In genomic region chr1:155206891-155207577, GRCh38 we compare ENCODE assay signal across 8 cellular contexts. TPM values are rescaled to one million over a fixed set of nuclear protein-coding genes. Genes with fewer than 3 reads are reported as not detected.
A peak's percentile ranks its signal among the peaks of the same experiment; 100 is the strongest.
DNase-seq lines count a peak whose midpoint lies in the region; ATAC-seq, FAIRE-seq and TF ChIP-seq lines count a peak whose summit lies in the region.

No MANE protein-coding gene starts in this region.

- H3K4me3 ChIP-seq in AG04450 (ENCODE audit: low read depth, low read length) (peak overlapping the region; percentile 96), cardiac fibroblast (replicated peaks in 1 of 2; ENCODE audit: low read depth in 2 of 2, low read length in 2 of 2) (peak overlapping the region; percentile 78 to 100)

- TF ChIP-seq CTCF in AG04450 (IDR thresholded peaks at IDR 0.05; ENCODE audit: low read depth, low read length), result peak; percentile 93
- TF ChIP-seq CTCF in WTC11 (IDR thresholded peaks at IDR 0.05), result peak; percentile 49; the same call in 1 of the 2 replicates
- TF ChIP-seq CTCF in cardiac fibroblast (IDR thresholded peaks at IDR 0.05; ENCODE audit: low read depth, low read length), result peak; percentile 88

- no peaks in the 10 kb centered on the region for H3K9me3 ChIP-seq in AG04450 (ENCODE audit: control insufficient read depth, insufficient read depth, low read length)

- POLR2A ChIA-PET in AG04450 (lab: Yijun Ruan, JAX), result interaction anchor here (1.0 to 2.7 kb wide), 6 partner anchors 12 to 37 kb away, joined by 4 to 11 read pairs (median 8); partner anchors contain the start of gene KRTCAP2
- POLR2A ChIA-PET in WTC11 (lab: Charles Lee), result interaction anchor here (1.0 to 3.7 kb wide), 7 partner anchors 10 to 117 kb away, joined by 3 to 35 read pairs (median 4); partner anchors contain the start of gene KRTCAP2

- peaks cover 21% of the 10 kb centered on the region for H3K36me3 Mint-ChIP-seq in WTC11

- CTCF ChIA-PET in AG04450 (lab: Charles Lee) (interaction anchor here (0.5 to 5.4 kb wide), 20 partner anchors 9 to 295 kb away, joined by 3 to 55 read pairs (median 4); partner anchors contain the start of genes CLK2 and TRIM46), WTC11 (lab: Charles Lee) (interaction anchor here (0.5 to 4.8 kb wide), 23 partner anchors 9 to 522 kb away, joined by 3 to 51 read pairs (median 6); partner anchors contain the start of genes ADAM15, KRTCAP2, RUSC1 and TRIM46)

- H3K27ac Mint-ChIP-seq in WTC11, result peak overlapping the region; percentile 14; the same call in 1 of the 2 replicates

- DNase-seq in AG04450 (ENCODE audit: low read depth, low spot score), result peak; percentile 55
- peak; percentile 65 for DNase-seq in H54 (ENCODE audit: insufficient read length, low spot score)
- peak; percentile 71 for DNase-seq in NCI-H226
- DNase-seq in WTC11 (ENCODE audit: low spot score), result peak; percentile 92
- DNase-seq in cardiac fibroblast (ENCODE audit: low read depth in 2 of 2), result peak; percentile 84 to 87
- peak; percentile 91 for DNase-seq in islet precursor cell
- DNase-seq in stimulated activated CD4-positive, alpha-beta T cell treated with anti-CD3 and anti-CD28 coated beads, Interleukin-12 subunit alpha, Interleukin-12 subunit beta, amount 100 ng/mL, for 48 hours (ENCODE audit: low read depth in 2 of 3, low spot score in 1 of 3), result peak; percentile 81 to 93 (median 86)

- no peak for FAIRE-seq in H54 (lab: Jason Lieb, UNC)

- peak; percentile 31 for ATAC-seq in WTC11
- no peak for ATAC-seq in HG03175 (IDR thresholded peaks at IDR 0.05; ENCODE audit: unreplicated experiment)

- TF ChIP-seq POLR2A in H54 (IDR thresholded peaks at IDR 0.05; ENCODE audit: low read depth, low read length), result no peak

- H3K4me1 Mint-ChIP-seq in WTC11, result peaks cover 19% of the 10 kb centered on the region

- H3K27ac ChIP-seq in AG04450 (ENCODE audit: low read depth, low read length), result peak overlapping the region; percentile 97

- H3K27me3 ChIP-seq in AG04450 (ENCODE audit: control insufficient read depth, insufficient read depth, low read length), result no peaks in the 10 kb centered on the region

- peak overlapping the region; percentile 88 for H3K4me3 Mint-ChIP-seq in WTC11

- H3K27me3 Mint-ChIP-seq in WTC11 (ENCODE audit: low read depth), result peaks cover 9% of the 10 kb centered on the region

- no peaks in the 10 kb centered on the region for H3K9me3 Mint-ChIP-seq in WTC11

TF ChIP-seq in WTC11, 78 proteins besides CTCF, POLR2A, EP300 and RAD21 (continues in another document):
- TF ChIP-seq E2F1 (CRISPR knock-in tag; IDR thresholded peaks at IDR 0.05) (no peak), RELA (CRISPR knock-in tag; IDR thresholded peaks at IDR 0.05; ENCODE audit: borderline replicate concordance) (no peak), ZNF281 (CRISPR knock-in tag; IDR thresholded peaks at IDR 0.05) (no peak), ZNF121 (CRISPR knock-in tag; IDR thresholded peaks at IDR 0.05) (no peak), E2F4 (CRISPR knock-in tag; IDR thresholded peaks at IDR 0.05; ENCODE audit: borderline replicate concordance, low read depth) (no peak), CBFB (CRISPR knock-in tag; IDR thresholded peaks at IDR 0.05; ENCODE audit: low read depth) (no peak), EMX1 (CRISPR knock-in tag; IDR thresholded peaks at IDR 0.05) (peak; percentile 77), PRDM15 (CRISPR knock-in tag; IDR thresholded peaks at IDR 0.05) (peak; percentile 51; the same call in 1 of the 2 replicates), ERG (CRISPR knock-in tag; IDR thresholded peaks at IDR 0.05) (peak; percentile 32), ZNF671 (CRISPR knock-in tag; IDR thresholded peaks at IDR 0.05) (no peak), CREM (CRISPR knock-in tag; IDR thresholded peaks at IDR 0.05) (peak; percentile 63; the same call in 1 of the 2 replicates)

RNA-seq across cellular contexts. Expression of gene THBS3, which starts 0.7 kb away (rescaled TPM):
- polyA plus RNA-seq in AG04450 (2011; rRNA removed), result 32.5 and 34.6 TPM in 2 replicates
- 27.0 and 38.5 TPM in 2 replicates for polyA minus RNA-seq in AG04450 (2011; rRNA and poly(A)+ RNA removed)
- 4.0 to 5.3 TPM (median 5.3 TPM) in 3 replicates for total RNA-seq in WTC11 (2021)

RNA-seq across cellular contexts. Expression of gene MTX1, which starts 1.5 kb away (rescaled TPM):
- polyA plus RNA-seq in AG04450 (2011; rRNA removed), result 44.6 and 62.3 TPM in 2 replicates
- 33.4 and 56.5 TPM in 2 replicates for polyA minus RNA-seq in AG04450 (2011; rRNA and poly(A)+ RNA removed)
- 57.5 to 62.8 TPM (median 60.4 TPM) in 3 replicates for total RNA-seq in WTC11 (2021)

RNA-seq across cellular contexts. Expression of gene TRIM46, which starts 33.4 kb away (rescaled TPM):
- polyA plus RNA-seq in AG04450 (2011; rRNA removed), result 2.9 and 3.8 TPM in 2 replicates
- polyA minus RNA-seq in AG04450 (2011; rRNA and poly(A)+ RNA removed), result 5.1 and 9.9 TPM in 2 replicates
- 20.3 to 22.1 TPM (median 21.4 TPM) in 3 replicates for total RNA-seq in WTC11 (2021)

RNA-seq across cellular contexts. Expression of gene KRTCAP2, which starts 33.9 kb away (rescaled TPM):
- 102 and 131 TPM in 2 replicates for polyA plus RNA-seq in AG04450 (2011; rRNA removed)
- 175 and 190 TPM in 2 replicates for polyA minus RNA-seq in AG04450 (2011; rRNA and poly(A)+ RNA removed)
- 104 to 161 TPM (median 147 TPM) in 3 replicates for total RNA-seq in WTC11 (2021)

RNA-seq across cellular contexts. Expression of gene ENTREP3, which starts 48.2 kb away (rescaled TPM):
- polyA plus RNA-seq in AG04450 (2011; rRNA removed), result 10.2 and 12.3 TPM in 2 replicates
- 7.1 and 9.2 TPM in 2 replicates for polyA minus RNA-seq in AG04450 (2011; rRNA and poly(A)+ RNA removed)
- 65.3 to 67.8 TPM (median 66.6 TPM) in 3 replicates for total RNA-seq in WTC11 (2021)
